Comparison of ENCODE assay signal across 8 cellular contexts in genomic region chr14:102087762-102088011, GRCh38. TPM values are rescaled to one million over a fixed set of nuclear protein-coding genes. Genes with fewer than 3 reads are reported as not detected.
DNase-seq lines count a peak whose midpoint lies in the region; ATAC-seq and TF ChIP-seq lines count a peak whose summit lies in the region.

No MANE protein-coding gene starts in this region.

- H3K4me3 ChIP-seq in GM23248 (peak overlapping the region; percentile 87), foreskin fibroblast (ENCODE audit: low read depth in 1 of 2, low read length in 2 of 2) (peak overlapping the region; percentile 69 to 80), skeletal muscle cell (ENCODE audit: low read depth, low read length) (peak overlapping the region; percentile 65)

- ATAC-seq in T-helper 17 cell, result no peak
- ATAC-seq in HG02870 (IDR thresholded peaks at IDR 0.05; ENCODE audit: unreplicated experiment), result no peak
- ATAC-seq in GM19035 (IDR thresholded peaks at IDR 0.05; ENCODE audit: unreplicated experiment), result no peak

- peak overlapping the region; percentile 81 for H2AFZ ChIP-seq in GM23248

- H3K4me1 Mint-ChIP-seq in T-helper 17 cell, result peaks cover 50% of the 10 kb centered on the region

- DNase-seq in GM23248 (no peak), T-helper 17 cell (no peak), foreskin fibroblast (no peak), skeletal muscle cell (ENCODE audit: low read depth) (no peak), NCI-H1436 treated with DMSO at 0.1 percent for 48 hours (lab: John Stamatoyannopoulos, UW) (no peak), NCI-H1436 (lab: John Stamatoyannopoulos, UW) (no peak)

- TF ChIP-seq CTCF in foreskin fibroblast (IDR thresholded peaks at IDR 0.05; ENCODE audit: low read depth, low read length), result no peak

- H3K9me3 ChIP-seq in GM23248 (ENCODE audit: low read depth), result no peaks in the 10 kb centered on the region
- H3K9me3 ChIP-seq in T-helper 17 cell (ENCODE audit: control insufficient read depth, low read length, poor library complexity, severe bottlenecking), result no peaks in the 10 kb centered on the region

- peak overlapping the region; percentile 85 for H3K9ac ChIP-seq in GM23248

- no peaks in the 10 kb centered on the region for H3K27me3 Mint-ChIP-seq in T-helper 17 cell

- peaks cover 13% of the 10 kb centered on the region for H3K36me3 Mint-ChIP-seq in T-helper 17 cell (ENCODE audit: low read depth)

- in situ Hi-C loops in GM23248 (cut with MboI), result no loop called here

- H3K27ac Mint-ChIP-seq in T-helper 17 cell, result peak overlapping the region; percentile 88

- H3K36me3 ChIP-seq in GM23248 (ENCODE audit: low read depth), result peaks cover 33% of the 10 kb centered on the region

- peak overlapping the region; percentile 77 for H3K27ac ChIP-seq in GM23248

- H3K4me2 ChIP-seq in GM23248 (ENCODE audit: unreplicated experiment), result peak overlapping the region; percentile 88

- peaks cover 35% of the 10 kb centered on the region for H3F3A ChIP-seq in GM23248 (ENCODE audit: insufficient read depth)

- H3K4me1 ChIP-seq in GM23248 (ENCODE audit: insufficient read depth), result peaks cover 34% of the 10 kb centered on the region

- peaks cover 12% of the 10 kb centered on the region; the same call in 1 of the 2 replicates for H4K20me1 ChIP-seq in GM23248 (ENCODE audit: insufficient read depth)

- WGBS in GM23248 (ENCODE audit: low coverage in 1 of 2, low lambda C conversion rate in 2 of 2, missing lambda C conversion rate in 2 of 2), 2 experiments, result 2 to 5% methylated on average over 10 to 11 of the region's 11 CpGs

- peaks cover 37% of the 10 kb centered on the region for H3K79me2 ChIP-seq in GM23248 (ENCODE audit: insufficient read depth)

- no peaks in the 10 kb centered on the region for H3K27me3 ChIP-seq in GM23248 (replicated peaks; ENCODE audit: insufficient read depth)

- peak overlapping the region; percentile 94 for H3K4me3 Mint-ChIP-seq in T-helper 17 cell

- no peaks in the 10 kb centered on the region for H3K9me2 ChIP-seq in GM23248 (ENCODE audit: insufficient read depth)

RNA-seq across cellular contexts. Expression of gene HSP90AA1, which starts 0.8 kb away (rescaled TPM):
- 371 and 428 TPM in 2 replicates for total RNA-seq in GM23248 (2014; rRNA removed; shearing (Covaris generic))
- 638 and 655 TPM in 2 replicates for polyA plus RNA-seq in GM23248 (2016; fragmentation: Nextera tagmentation; extraction: Ambion mirVana)
- total RNA-seq in T-helper 17 cell, result 100 to 1,000 TPM; 514 to 570 TPM

RNA-seq across cellular contexts. Expression of gene WDR20, which starts 52.0 kb away (rescaled TPM):
- 15.1 and 16.6 TPM in 2 replicates for total RNA-seq in GM23248 (2014; rRNA removed; shearing (Covaris generic))
- 24.9 and 26.2 TPM in 2 replicates for polyA plus RNA-seq in GM23248 (2016; fragmentation: Nextera tagmentation; extraction: Ambion mirVana)
- 10 to 100 TPM; 45.1 to 50.7 TPM for total RNA-seq in T-helper 17 cell
